In genomic region chr9:34957492-34958410, GRCh38 we compare ENCODE assay signal across 8 cellular contexts. TPM values are rescaled to one million over a fixed set of nuclear protein-coding genes. Genes with fewer than 3 reads are reported as not detected.
DNase-seq lines count a peak whose midpoint lies in the region; ATAC-seq and TF ChIP-seq lines count a peak whose summit lies in the region.

PHF24 (plus strand) TSS chr9:34958285; CDS start chr9:34971299, 13,014 bp downstream.

- CTCF ChIA-PET in activated CD4-positive, alpha-beta T cell treated with anti-CD3 and anti-CD28 coated beads, Interleukin-2, amount 10 ng/mL, durations not matched to agents 7 days and 5 days (lab: Charles Lee), result no interaction called here

- peaks cover 66% of the 10 kb centered on the region for H3K27me3 Mint-ChIP-seq in activated CD4-positive, alpha-beta T cell treated with anti-CD3 and anti-CD28 coated beads, Interleukin-2, amount 10 ng/mL, durations not matched to agents 7 days and 5 days

- no peak within 1 kb of the TSS for H3K27ac Mint-ChIP-seq in activated CD4-positive, alpha-beta T cell treated with anti-CD3 and anti-CD28 coated beads, Interleukin-2, amount 10 ng/mL, durations not matched to agents 7 days and 5 days

- no peaks in the 10 kb centered on the region for H3K4me1 Mint-ChIP-seq in activated CD4-positive, alpha-beta T cell treated with anti-CD3 and anti-CD28 coated beads, Interleukin-2, amount 10 ng/mL, durations not matched to agents 7 days and 5 days

- no peaks in the 10 kb centered on the region for H3K36me3 Mint-ChIP-seq in activated CD4-positive, alpha-beta T cell treated with anti-CD3 and anti-CD28 coated beads, Interleukin-2, amount 10 ng/mL, durations not matched to agents 7 days and 5 days (ENCODE audit: low read depth)

- peak within 1 kb of the TSS; percentile 37 for H3K4me3 Mint-ChIP-seq in activated CD4-positive, alpha-beta T cell treated with anti-CD3 and anti-CD28 coated beads, Interleukin-2, amount 10 ng/mL, durations not matched to agents 7 days and 5 days

- POLR2A ChIA-PET in activated CD4-positive, alpha-beta T cell treated with anti-CD3 and anti-CD28 coated beads, Interleukin-2, amount 10 ng/mL, durations not matched to agents 7 days and 5 days (lab: Charles Lee), result no interaction called here

- TF ChIP-seq CTCF in fibroblast of the aortic adventitia (IDR thresholded peaks at IDR 0.05; ENCODE audit: insufficient read depth, low read length), result no peak
- TF ChIP-seq CTCF in omental fat pad (IDR thresholded peaks at IDR 0.05), result no peak

- peak; percentile 70 for ATAC-seq in omental fat pad (ENCODE audit: low FRiP score)
- no peak for ATAC-seq in HG03571 (IDR thresholded peaks at IDR 0.05; ENCODE audit: unreplicated experiment)
- no peak for ATAC-seq in HG02870 (IDR thresholded peaks at IDR 0.05; ENCODE audit: unreplicated experiment)

- peak within 1 kb of the TSS; percentile 13 for H3K4me3 ChIP-seq in fibroblast of the aortic adventitia (ENCODE audit: low read depth, low read length)

- H3K9me3 Mint-ChIP-seq in activated CD4-positive, alpha-beta T cell treated with anti-CD3 and anti-CD28 coated beads, Interleukin-2, amount 10 ng/mL, durations not matched to agents 7 days and 5 days, result no peaks in the 10 kb centered on the region

- peak; percentile 25 for DNase-seq in stimulated activated CD4-positive, alpha-beta T cell treated with anti-CD3 and anti-CD28 coated beads, Interleukin-12 subunit alpha, Interleukin-12 subunit beta, amount 100 ng/mL, for 4 hours
- no peak for DNase-seq in stimulated activated CD4-positive, alpha-beta T cell treated with anti-CD3 and anti-CD28 coated beads, Interleukin-2, amount 100 ng/mL, for 48 hours
- no peak for DNase-seq in activated CD4-positive, alpha-beta T cell treated with anti-CD3 and anti-CD28 coated beads, Interleukin-2, amount 10 ng/mL, durations not matched to agents 7 days and 5 days
- DNase-seq in fibroblast of the aortic adventitia (ENCODE audit: low read depth) (no peak), omental fat pad (ENCODE audit: low spot score) (no peak), NAMALWA (ENCODE audit: low spot score) (no peak)

RNA-seq across cellular contexts. Expression of gene PHF24, which starts in this region (rescaled TPM):
- not detected for total RNA-seq in activated CD4-positive, alpha-beta T cell treated with anti-CD3 and anti-CD28 coated beads, Interleukin-2, amount 10 ng/mL, durations not matched to agents 7 days and 5 days
- total RNA-seq in fibroblast of the aortic adventitia (ENCODE audit: low replicate concordance) (under 0.01 and 0.16 TPM in 2 replicates), omental fat pad (under 1 TPM in 3 of 4 donors, not detected in 1; 0.28 to 0.95 (median 0.84) TPM)

Comparison
In these comparisons a context has a peak if more than half of its experiments do, and no peak if none do; other contexts are left out.
1. Peak in ATAC-seq in omental fat pad; RNA of the gene not detected or under 1 TPM.